1 cellular context compared by ENCODE assay signal in the genomic region with DNA sequence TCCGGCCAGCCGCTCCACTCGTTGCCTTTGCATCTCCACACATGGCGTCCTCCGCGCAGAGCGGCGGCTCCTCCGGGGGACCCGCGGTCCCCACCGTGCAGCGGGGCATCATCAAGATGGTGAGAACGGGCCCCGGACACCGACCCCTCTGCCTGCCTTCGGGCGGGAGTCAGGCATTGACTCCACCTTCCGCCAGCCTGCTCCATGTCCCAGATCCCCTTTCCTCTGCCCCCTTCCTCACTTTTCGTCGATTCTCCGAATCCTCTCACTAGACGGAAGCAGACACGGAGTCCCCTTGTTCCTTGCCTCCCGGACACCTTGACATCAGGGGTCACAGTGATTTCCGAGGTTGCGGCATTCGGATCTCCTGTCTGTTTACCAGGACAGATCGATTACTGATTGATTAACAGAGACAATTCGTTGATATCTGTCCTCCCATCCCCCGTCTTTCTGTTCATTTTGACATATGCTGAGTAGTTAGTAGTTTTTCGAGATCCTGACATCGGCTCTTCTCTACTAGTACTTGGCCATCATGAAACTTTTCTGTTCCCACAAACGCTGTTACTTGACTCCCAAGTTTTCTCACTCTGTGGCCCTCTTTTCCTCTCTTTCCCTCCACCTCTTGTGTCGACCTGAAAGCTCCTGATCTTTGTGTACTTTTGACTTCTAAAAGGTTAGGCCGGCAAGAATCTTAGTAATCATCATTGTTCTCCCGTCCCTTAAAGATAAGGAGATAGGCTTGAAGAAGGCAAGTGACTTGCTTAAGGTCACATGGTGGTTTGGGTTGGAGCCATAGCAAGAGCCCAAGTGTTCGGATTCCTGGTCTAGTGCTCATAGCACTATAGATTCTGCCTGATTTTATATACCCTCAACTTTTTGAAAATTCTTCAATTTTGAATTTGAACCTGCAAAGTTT.
TF ChIP-seq lines count a peak whose summit lies in the region.

No MANE protein-coding gene starts in this region.

TF ChIP-seq in K562, 482 proteins besides CTCF, POLR2A, EP300 and RAD21 (continued from another document and continues in another):
- TF ChIP-seq CUX1 (CRISPR knock-in tag; IDR thresholded peaks at IDR 0.05) (0 out of 2 replicates have a peak, but pooled peaks have one; percentile 46), ZBTB5 (IDR thresholded peaks at IDR 0.05) (0 out of 2 replicates have a peak, but pooled peaks have one; percentile 13), ETV1 (tag; conservative IDR thresholded peaks at IDR 0.05; ENCODE audit: low read depth) (no peak), ZNF318 (IDR thresholded peaks at IDR 0.05; ENCODE audit: borderline replicate concordance in 1 of 2, low read depth in 1 of 2) (no peak), POU5F1 (IDR thresholded peaks at IDR 0.05; ENCODE audit: borderline replicate concordance, low read depth, low read length, partially characterized antibody) (no peak), PML (IDR thresholded peaks at IDR 0.05; ENCODE audit: low read length) (no peak), ZNF561 (CRISPR knock-in tag; conservative IDR thresholded peaks at IDR 0.05) (no peak), ZBTB1 (CRISPR knock-in tag; IDR thresholded peaks at IDR 0.05; ENCODE audit: borderline replicate concordance, low read depth) (peak; percentile 62; the same call in 1 of the 2 replicates), RBM34 (IDR thresholded peaks at IDR 0.05; ENCODE audit: borderline replicate concordance, insufficient read depth, low read length) (no peak), ARID3A (IDR thresholded peaks at IDR 0.05; ENCODE audit: borderline replicate concordance, low read depth, low read length) (no peak), ZBTB17 (CRISPR knock-in tag; IDR thresholded peaks at IDR 0.05) (no peak)
- TF ChIP-seq, protein P1, sequence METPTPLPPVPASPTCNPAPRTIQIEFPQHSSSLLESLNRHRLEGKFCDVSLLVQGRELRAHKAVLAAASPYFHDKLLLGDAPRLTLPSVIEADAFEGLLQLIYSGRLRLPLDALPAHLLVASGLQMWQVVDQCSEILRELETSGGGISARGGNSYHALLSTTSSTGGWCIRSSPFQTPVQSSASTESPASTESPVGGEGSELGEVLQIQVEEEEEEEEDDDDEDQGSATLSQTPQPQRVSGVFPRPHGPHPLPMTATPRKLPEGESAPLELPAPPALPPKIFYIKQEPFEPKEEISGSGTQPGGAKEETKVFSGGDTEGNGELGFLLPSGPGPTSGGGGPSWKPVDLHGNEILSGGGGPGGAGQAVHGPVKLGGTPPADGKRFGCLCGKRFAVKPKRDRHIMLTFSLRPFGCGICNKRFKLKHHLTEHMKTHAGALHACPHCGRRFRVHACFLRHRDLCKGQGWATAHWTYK (CRISPR knock-in tag; IDR thresholded peaks at IDR 0.05), result peak; percentile 36; the same call in 1 of the 2 replicates
